In the genomic region with DNA sequence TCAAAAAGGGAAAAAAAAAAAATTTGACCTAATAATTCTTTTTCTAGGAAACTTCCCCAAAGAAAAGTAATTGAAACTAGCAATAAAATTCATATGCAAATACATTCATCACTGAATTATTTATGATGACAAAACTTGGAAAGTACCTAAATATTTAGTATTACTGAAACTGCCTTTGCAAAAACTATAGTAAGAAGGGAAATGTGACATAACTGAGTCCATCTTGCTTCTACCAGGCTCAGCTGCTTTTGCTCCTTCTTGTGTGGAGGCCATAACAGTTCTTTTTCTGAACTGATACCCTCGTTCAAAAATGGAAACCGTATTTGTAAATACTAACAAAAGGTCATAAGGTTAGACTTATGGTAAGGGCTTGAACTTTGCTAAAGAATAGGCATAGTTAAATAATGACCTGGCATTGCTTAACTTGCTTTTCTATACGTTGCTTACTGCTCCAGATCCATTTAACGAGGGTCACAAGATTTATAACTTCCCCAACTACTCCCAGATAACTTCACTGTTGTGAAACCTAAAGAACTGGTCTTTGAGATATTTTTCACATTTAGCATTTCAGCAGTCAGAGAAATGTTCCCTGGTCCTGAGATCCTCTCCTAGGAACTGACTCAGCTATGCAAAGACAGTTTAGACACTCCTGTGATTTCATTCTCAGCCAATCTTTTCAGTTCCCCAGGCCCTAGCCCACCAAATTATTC, we compare ENCODE assay signal across 17 cellular contexts.
"Had no signal": no experiment of that assay in that cellular context is flagged by ENCODE, and none has a peak within 500 bp of the region (broad histone marks: within the 10 kb centered on the region; RNA-seq: fewer than 3 reads in every experiment).

No MANE protein-coding gene starts in this region.

- H3K27me3 ChIP-seq: brain microvascular endothelial cell, left lung, ovary, suprapubic skin had no signal

- ATAC-seq: effector memory CD8-positive, alpha-beta T cell; left lung had no signal

- H3K4me3 Mint-ChIP-seq: activated naive CD8-positive, alpha-beta T cell; effector memory CD8-positive, alpha-beta T cell; neural crest cell; type B pancreatic cell had no signal

- H3K4me3 ChIP-seq: left lung, ovary, suprapubic skin had no signal

- H3K4me1 ChIP-seq: left lung, suprapubic skin had no signal

- H3K27ac Mint-ChIP-seq: activated naive CD8-positive, alpha-beta T cell; effector memory CD8-positive, alpha-beta T cell; type B pancreatic cell had no signal

- H3K9me3 Mint-ChIP-seq: effector memory CD8-positive, alpha-beta T cell; neural crest cell; type B pancreatic cell had no signal

- H3K27ac ChIP-seq: brain microvascular endothelial cell, epithelial cell of prostate, left lung, ovary, suprapubic skin had no signal

- H3K9me3 ChIP-seq: left lung, ovary, suprapubic skin had no signal

- H3K36me3 ChIP-seq: brain microvascular endothelial cell, left lung, ovary, suprapubic skin had no signal

- DNase-seq: activated CD4-positive, alpha-beta T cell treated with anti-CD3 and anti-CD28 coated beads, Interleukin-2, amount 50 U/mL, for 4 hours; activated CD4-positive, CD25-positive, alpha-beta regulatory T cell treated with anti-CD3 and anti-CD28 coated beads, Interleukin-2, amount 50 U/mL, for 72 hours; activated effector memory CD4-positive, alpha-beta T cell treated with anti-CD3 and anti-CD28 coated beads, Interleukin-2, amount 50 U/mL, for 16 hours; activated T-cell treated with anti-CD3 and anti-CD28 coated beads, Interleukin-2, amount 50 U/mL, for 1 hour; brain microvascular endothelial cell; effector memory CD8-positive, alpha-beta T cell; hypothalamus; left lung; mesendoderm; ovary; stimulated activated CD4-positive, alpha-beta T cell treated with anti-CD3 and anti-CD28 coated beads, Interleukin-2, amount 100 ng/mL, for 48 hours; stimulated activated naive CD4-positive, alpha-beta T cell treated with Interleukin-2 at 50 U/mL for 16 hours had no signal

- H3K27me3 Mint-ChIP-seq: type B pancreatic cell had no signal

- H3K36me3 Mint-ChIP-seq: activated naive CD8-positive, alpha-beta T cell; type B pancreatic cell had no signal
